Comparison of ENCODE assay signal across 2 cellular contexts in the genomic region with DNA sequence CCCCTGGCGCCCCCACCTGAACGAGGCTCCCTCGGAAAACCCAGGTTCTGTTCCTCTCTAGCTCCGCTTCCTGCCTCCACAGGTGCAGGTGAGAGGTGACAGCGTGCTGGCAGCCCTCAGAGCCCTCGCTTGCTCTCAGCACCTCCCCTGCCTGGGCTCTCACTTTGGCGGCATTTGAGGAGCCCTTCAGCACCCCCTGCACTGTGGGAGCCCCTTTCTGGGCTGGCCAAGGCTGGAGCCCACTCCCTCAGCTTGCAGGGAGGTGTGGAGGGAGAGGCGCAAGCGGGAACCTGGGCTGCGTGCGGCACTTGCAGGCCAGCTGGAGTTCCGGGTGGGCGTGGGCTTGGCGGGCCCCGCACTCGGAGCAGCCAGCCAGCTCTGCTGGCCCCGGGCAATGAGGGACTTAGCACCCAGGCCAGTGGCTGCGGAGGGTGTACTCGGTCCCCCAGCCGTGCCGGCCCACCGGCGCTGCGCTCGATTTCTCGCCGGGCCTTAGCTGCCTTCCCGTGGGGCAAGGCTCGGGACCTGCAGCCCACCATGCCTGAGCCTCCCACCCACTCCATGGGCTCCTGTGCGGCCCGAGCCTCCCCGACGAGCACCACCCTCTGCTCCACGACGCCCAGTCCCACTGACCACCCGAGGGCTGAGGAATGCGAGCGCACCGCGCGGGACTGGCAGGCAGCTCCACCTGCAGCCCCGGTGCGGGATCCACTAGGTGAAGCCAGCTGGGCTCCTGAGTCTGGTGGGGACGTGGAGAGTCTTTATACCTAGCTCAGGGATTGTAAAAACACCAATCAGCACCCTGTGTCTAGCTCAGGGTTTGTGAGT. TPM values are rescaled to one million over a fixed set of nuclear protein-coding genes. Genes with fewer than 3 reads are reported as not detected.
"Had no signal": no experiment of that assay in that cellular context is flagged by ENCODE, and none has a peak within 500 bp of the region (broad histone marks: within the 10 kb centered on the region; RNA-seq: fewer than 3 reads in every experiment).

No MANE protein-coding gene starts in this region.

RNA-seq across cellular contexts. Expression of a gene that starts 57.2 kb away (rescaled TPM):
- total RNA-seq: HepG2, RPMI7951 had no signal
- polyA plus RNA-seq: HepG2 had no signal
